Comparison of ENCODE assay signal across 23 cellular contexts in genomic region chr7:114548081-114548480, GRCh38.
A peak's percentile ranks its signal among the peaks of the same experiment; 100 is the strongest.
DNase-seq lines count a peak whose midpoint lies in the region; ATAC-seq, FAIRE-seq and TF ChIP-seq lines count a peak whose summit lies in the region.
"Had no signal": no experiment of that assay in that cellular context is flagged by ENCODE, and none has a peak within 500 bp of the region (broad histone marks: within the 10 kb centered on the region; RNA-seq: fewer than 3 reads in every experiment).

No MANE protein-coding gene starts in this region.

- BruUV-seq in IMR-90 (replicated peaks; lab: Mats Ljungman, UMichigan) (no TSS peak), GM12878 (replicated peaks; lab: Mats Ljungman, UMichigan) (no TSS peak)

- no peak overlapping the region for H2BK12ac ChIP-seq in H9 (ENCODE audit: insufficient read length, low read depth, low read length)

- H3K9me2 ChIP-seq in GM23248 (ENCODE audit: insufficient read depth): no peaks in the 10 kb centered on the region

- H3F3A ChIP-seq in GM23248 (ENCODE audit: insufficient read depth): 0 out of 2 replicates have a peak, but pooled peaks cover 6% of the 10 kb centered on the region

- H2AFZ ChIP-seq in GM23248 (no peak overlapping the region), IMR-90 (replicated peaks; ENCODE audit: low read length, poor library complexity) (no peak overlapping the region), GM12878 (ENCODE audit: control insufficient read depth, low read depth, low read length) (0 out of 2 replicates have a peak overlapping the region, but pooled peaks have one; percentile 31), H9 (ENCODE audit: low read length) (no peak overlapping the region)

- TF ChIP-seq CTCF in IMR-90 (conservative IDR thresholded peaks at IDR 0.05; ENCODE audit: low read depth, low read length) (no peak), GM12878 (IDR thresholded peaks at IDR 0.05 in 2 of 3, conservative IDR thresholded peaks at IDR 0.05 in 1 of 3; ENCODE audit: control insufficient read depth in 2 of 3, extremely low read depth in 1 of 3, insufficient read depth in 1 of 3, low read depth in 3 of 3, low read length in 3 of 3) (no peak), H9 (conservative IDR thresholded peaks at IDR 0.05) (no peak)

- no peaks in the 10 kb centered on the region for H3K23me2 ChIP-seq in H9 (ENCODE audit: insufficient read length, low read depth, low read length, poor library complexity, severe bottlenecking)

- H4K5ac ChIP-seq in IMR-90 (ENCODE audit: low read depth, low read length) (no peak overlapping the region), H9 (ENCODE audit: insufficient read length, low read depth, low read length) (no peak overlapping the region)

- no peaks in the 10 kb centered on the region; the same call in 1 of the 2 replicates for H3K27me3 Mint-ChIP-seq in H9 (ENCODE audit: low read depth)
- H3K27me3 Mint-ChIP-seq: CD4-positive, CD25-positive, alpha-beta regulatory T cell had no signal

- H3K18ac ChIP-seq in IMR-90 (ENCODE audit: low read depth, low read length) (no peak overlapping the region), H9 (ENCODE audit: insufficient read length, low read depth, low read length) (no peak overlapping the region)

- H3K9me1 ChIP-seq in IMR-90 (ENCODE audit: insufficient read depth, low read length): no peaks in the 10 kb centered on the region

- no peak overlapping the region for H4K8ac ChIP-seq in IMR-90 (ENCODE audit: low read depth in 2 of 2, low read length in 2 of 2)
- H4K8ac ChIP-seq in H9 (replicated peaks; ENCODE audit: insufficient read length, low read depth, low read length): no peak overlapping the region

- H3K4ac ChIP-seq in IMR-90 (ENCODE audit: low read depth, low read length): no peak overlapping the region
- no peak overlapping the region for H3K4ac ChIP-seq in H9 (ENCODE audit: low read depth, low read length)

- H3T11ph ChIP-seq in H9 (ENCODE audit: low read length): no peak overlapping the region

- RAD21 ChIA-PET in GM12878 (lab: Charles Lee; ENCODE audit: unreplicated experiment): no interaction called here

- H3K9ac ChIP-seq in GM23248 (no peak overlapping the region), IMR-90 (ENCODE audit: low read depth, low read length) (no peak overlapping the region), GM12878 (ENCODE audit: control insufficient read depth, insufficient read depth, low read length) (no peak overlapping the region), H9 (ENCODE audit: extremely low read depth, insufficient read length, low read length) (no peak overlapping the region)
- H3K9ac ChIP-seq: KMS-11 had no signal

- no peaks in the 10 kb centered on the region for H3K9me3 Mint-ChIP-seq in H9

- SMC1A ChIA-PET in GM12878 (lab: Charles Lee; ENCODE audit: uncharacterized antibody, unreplicated experiment): no interaction called here

- CTCF ChIA-PET in IMR-90 (lab: Yijun Ruan, JAX) (interaction anchor here (1.2 kb wide), 1 partner anchor 9 kb away, joined by 4 read pairs; no protein-coding TSS in a partner anchor), GM12878 (lab: Yijun Ruan, JAX) (interaction anchor here (0.5 kb wide), 1 partner anchor 1012 kb away, joined by 3 read pairs; no protein-coding TSS in a partner anchor)

- H4K20me1 ChIP-seq in GM23248 (ENCODE audit: insufficient read depth): no peaks in the 10 kb centered on the region
- no peaks in the 10 kb centered on the region for H4K20me1 ChIP-seq in IMR-90 (ENCODE audit: insufficient read depth, low read length)
- H4K20me1 ChIP-seq in GM12878 (ENCODE audit: control insufficient read depth, insufficient read depth): no peaks in the 10 kb centered on the region
- no peaks in the 10 kb centered on the region for H4K20me1 ChIP-seq in H9 (ENCODE audit: control insufficient read depth, insufficient read depth, insufficient read length)

- no peaks in the 10 kb centered on the region for H3K4me1 Mint-ChIP-seq in H9
- H3K4me1 Mint-ChIP-seq: CD4-positive, CD25-positive, alpha-beta regulatory T cell; CD8-positive, alpha-beta memory T cell had no signal

- TF ChIP-seq POLR2A in IMR-90 (IDR thresholded peaks at IDR 0.05; ENCODE audit: low read depth, low read length) (no peak), GM12878 (IDR thresholded peaks at IDR 0.05; ENCODE audit: low read depth, low read length) (no peak)

- TF ChIP-seq RAD21 in IMR-90 (IDR thresholded peaks at IDR 0.05; ENCODE audit: low read length): no peak
- TF ChIP-seq RAD21 in GM12878 (IDR thresholded peaks at IDR 0.05; ENCODE audit: insufficient read depth, low read depth, low read length): no peak

- H3K9me3 ChIP-seq in GM23248 (ENCODE audit: low read depth): no peaks in the 10 kb centered on the region
- no peaks in the 10 kb centered on the region for H3K9me3 ChIP-seq in IMR-90 (ENCODE audit: control insufficient read depth, insufficient read depth, low read length)
- H3K9me3 ChIP-seq in GM12878 (replicated peaks; ENCODE audit: control insufficient read depth, insufficient read depth, low read length): no peaks in the 10 kb centered on the region
- no peaks in the 10 kb centered on the region for H3K9me3 ChIP-seq in H9 (ENCODE audit: control insufficient read depth, low read depth, low read length)
- H3K9me3 ChIP-seq: BE2C had no signal

- H3K23ac ChIP-seq in IMR-90 (ENCODE audit: low read depth, low read length) (no peak overlapping the region), H9 (ENCODE audit: insufficient read length, low read depth, low read length) (no peak overlapping the region)

- H2BK120ac ChIP-seq in IMR-90 (ENCODE audit: low read depth, low read length) (no peak overlapping the region), H9 (ENCODE audit: low read depth, low read length, poor library complexity, severe bottlenecking) (no peak overlapping the region)

- intact Hi-C loops in IMR-90 (cut with micrococcal nuclease) (no loop called here), GM12878 (cut with micrococcal nuclease; ENCODE audit: unreplicated experiment) (no loop called here)

- H2BK20ac ChIP-seq in IMR-90 (ENCODE audit: low read depth, low read length) (0 out of 2 replicates have a peak overlapping the region, but pooled peaks have one; percentile 9), H9 (ENCODE audit: low read depth, low read length, poor library complexity, severe bottlenecking) (no peak overlapping the region)

- H2BK15ac ChIP-seq in IMR-90 (ENCODE audit: low read depth, low read length) (no peak overlapping the region), H9 (ENCODE audit: low read depth, low read length) (no peak overlapping the region)

- H2BK5ac ChIP-seq in IMR-90 (ENCODE audit: low read depth, low read length, poor library complexity, severe bottlenecking): no peak overlapping the region
- H2BK5ac ChIP-seq in H9 (ENCODE audit: insufficient read length, low read length): no peak overlapping the region

- ATAC-seq in IMR-90 (ENCODE audit: low read depth) (no peak), GM12878 (peak; percentile 49), HG02973 (IDR thresholded peaks at IDR 0.05; ENCODE audit: unreplicated experiment) (no peak), HG02571 (IDR thresholded peaks at IDR 0.05; ENCODE audit: unreplicated experiment) (no peak)
- ATAC-seq: HCT116, HepG2 had no signal

- H3K27ac ChIP-seq in GM23248: no peak overlapping the region
- H3K27ac ChIP-seq in IMR-90 (ENCODE audit: insufficient read depth, low read length): no peak overlapping the region
- H3K27ac ChIP-seq in GM12878 (ENCODE audit: control insufficient read depth, insufficient read depth): no peak overlapping the region
- H3K27ac ChIP-seq in H9 (ENCODE audit: insufficient read length, low read depth, low read length): no peak overlapping the region
- H3K27ac ChIP-seq: KMS-11 had no signal

- no peaks in the 10 kb centered on the region for H3K36me3 Mint-ChIP-seq in H9 (ENCODE audit: insufficient read depth in 1 of 3, low read depth in 3 of 3)
- H3K36me3 Mint-ChIP-seq: CD4-positive, CD25-positive, alpha-beta regulatory T cell; CD8-positive, alpha-beta memory T cell had no signal

- peak overlapping the region in 1 of 3 experiments; percentile 59; a peak in 1 of 7 replicates for H3K27ac Mint-ChIP-seq in H9
- H3K27ac Mint-ChIP-seq: CD4-positive, CD25-positive, alpha-beta regulatory T cell; CD8-positive, alpha-beta memory T cell had no signal

- in situ Hi-C loops in GM23248 (cut with MboI): no loop called here
- in situ Hi-C loops in IMR-90 (cut with MboI; ENCODE audit: low sequenced_read_pairs): no loop called here
- in situ Hi-C loops in GM12878 (cut with MboI): no loop called here

- H3K4me1 ChIP-seq in GM23248 (ENCODE audit: insufficient read depth) (0 out of 2 replicates have a peak, but pooled peaks cover 8% of the 10 kb centered on the region), IMR-90 (ENCODE audit: control insufficient read depth, insufficient read depth, low read length) (no peaks in the 10 kb centered on the region), GM12878 (ENCODE audit: control insufficient read depth, insufficient read depth, low read length) (no peaks in the 10 kb centered on the region), H9 (ENCODE audit: insufficient read depth, low read length) (no peaks in the 10 kb centered on the region)
- H3K4me1 ChIP-seq: BE2C had no signal

- FAIRE-seq in GM12878 (lab: Jason Lieb, UNC): no peak
- FAIRE-seq: GM12891, GM18507, H54, HepG2 had no signal

- dilution Hi-C loops in IMR-90 (cut with HindIII; ENCODE audit: low sequenced_read_pairs, unreplicated experiment): no loop called here

- H3K4me3 ChIP-seq in GM23248 (no peak overlapping the region), IMR-90 (ENCODE audit: insufficient read depth, low read depth, low read length) (no peak overlapping the region), GM12878 (no peak overlapping the region)

- DNase-seq in GM23248 (peak; percentile 18), IMR-90 (no peak), GM12878 (ENCODE audit: low read depth, low spot score) (no peak), fibroblast of the conjunctiva (ENCODE audit: low read depth) (peak; percentile 3), H9 (no peak)
- DNase-seq in activated CD4-positive, alpha-beta T cell treated with anti-CD3 and anti-CD28 coated beads, Interleukin-2, amount 50 U/mL, for 48 hours: no peak
- DNase-seq: BE2C; C1 segment of cervical spinal cord; CD4-positive, CD25-positive, alpha-beta regulatory T cell; CD8-positive, alpha-beta memory T cell; COR-L47; DMS 273 treated with DMSO at 0.1 percent for 48 hours; DMS53; DND-41; EL had no signal

- H3K4me3 Mint-ChIP-seq in H9: no peak overlapping the region
- H3K4me3 Mint-ChIP-seq: CD4-positive, CD25-positive, alpha-beta regulatory T cell; CD8-positive, alpha-beta memory T cell had no signal

- H3K79me2 ChIP-seq in GM23248 (ENCODE audit: insufficient read depth): no peaks in the 10 kb centered on the region
- H3K79me2 ChIP-seq in GM12878 (ENCODE audit: control insufficient read depth, insufficient read depth, low read length): no peaks in the 10 kb centered on the region
- H3K79me2 ChIP-seq in H9 (ENCODE audit: insufficient read depth, low read length): no peaks in the 10 kb centered on the region

- H3K27me3 ChIP-seq in GM23248 (replicated peaks; ENCODE audit: insufficient read depth) (no peaks in the 10 kb centered on the region), IMR-90 (ENCODE audit: control insufficient read depth, insufficient read depth, low read length) (no peaks in the 10 kb centered on the region), GM12878 (replicated peaks in 1 of 2; ENCODE audit: control insufficient read depth in 2 of 2, insufficient read depth in 2 of 2, low read length in 1 of 2) (no peaks in the 10 kb centered on the region), H9 (ENCODE audit: insufficient read depth, low read length) (no peaks in the 10 kb centered on the region)
- H3K27me3 ChIP-seq: BE2C had no signal

- TF ChIP-seq EP300 in GM12878 (IDR thresholded peaks at IDR 0.05; ENCODE audit: borderline replicate concordance in 1 of 2, control insufficient read depth in 1 of 2, low read depth in 2 of 2, low read length in 2 of 2): no peak

- H2AK5ac ChIP-seq in IMR-90 (ENCODE audit: low read depth, low read length) (no peak overlapping the region), H9 (ENCODE audit: insufficient read length, low read length) (no peak overlapping the region)

- H3K56ac ChIP-seq in IMR-90 (ENCODE audit: extremely low read depth, insufficient read depth, low read length) (no peak overlapping the region), H9 (ENCODE audit: insufficient read length, low read depth, low read length) (no peak overlapping the region)

- H3K4me2 ChIP-seq in GM23248 (ENCODE audit: unreplicated experiment) (no peak overlapping the region), IMR-90 (ENCODE audit: low read depth, low read length) (no peak overlapping the region), GM12878 (ENCODE audit: control insufficient read depth, insufficient read depth) (no peak overlapping the region), H9 (ENCODE audit: insufficient read depth, insufficient read length, low read length) (no peak overlapping the region)
- H3K4me2 ChIP-seq: KMS-11 had no signal

- H2AK9ac ChIP-seq in IMR-90 (replicated peaks; ENCODE audit: low read depth, low read length, poor library complexity): no peak overlapping the region

- POLR2A ChIA-PET in IMR-90 (lab: Charles Lee; ENCODE audit: unreplicated experiment): no interaction called here
- POLR2A ChIA-PET in GM12878 (lab: Charles Lee): no interaction called here

- H4K91ac ChIP-seq in IMR-90 (ENCODE audit: insufficient read depth, low read depth, low read length): no peak overlapping the region
- no peak overlapping the region for H4K91ac ChIP-seq in H9 (ENCODE audit: insufficient read length, low read depth, low read length)

- no peaks in the 10 kb centered on the region for H3K36me3 ChIP-seq in GM23248 (ENCODE audit: low read depth)
- H3K36me3 ChIP-seq in IMR-90 (ENCODE audit: control insufficient read depth, insufficient read depth, low read length): no peaks in the 10 kb centered on the region
- H3K36me3 ChIP-seq in GM12878 (ENCODE audit: control insufficient read depth in 2 of 2, insufficient read depth in 2 of 2, low read length in 1 of 2): no peaks in the 10 kb centered on the region
- H3K36me3 ChIP-seq: BE2C had no signal

- H3K79me1 ChIP-seq in IMR-90 (ENCODE audit: low read depth in 1 of 2, low read length in 2 of 2) (no peaks in the 10 kb centered on the region), H9 (ENCODE audit: insufficient read depth, low read depth, low read length, poor library complexity, severe bottlenecking) (no peaks in the 10 kb centered on the region)

- H3K14ac ChIP-seq in IMR-90 (replicated peaks; ENCODE audit: low read depth, low read length): no peak overlapping the region
- H3K14ac ChIP-seq in H9 (ENCODE audit: insufficient read depth, low read length): no peak overlapping the region

Comparison
In these comparisons a context has a peak if more than half of its experiments do, and no peak if none do; other contexts are left out.
1. DNase-seq: peak in GM23248 (single experiment) and fibroblast of the conjunctiva (single experiment); none in IMR-90 (single experiment), GM12878 (single experiment), H9 (single experiment) and activated CD4-positive, alpha-beta T cell treated with anti-CD3 and anti-CD28 coated beads, Interleukin-2, amount 50 U/mL, for 48 hours (0 of 2).